1 cellular context compared by ENCODE assay signal in the genomic region with DNA sequence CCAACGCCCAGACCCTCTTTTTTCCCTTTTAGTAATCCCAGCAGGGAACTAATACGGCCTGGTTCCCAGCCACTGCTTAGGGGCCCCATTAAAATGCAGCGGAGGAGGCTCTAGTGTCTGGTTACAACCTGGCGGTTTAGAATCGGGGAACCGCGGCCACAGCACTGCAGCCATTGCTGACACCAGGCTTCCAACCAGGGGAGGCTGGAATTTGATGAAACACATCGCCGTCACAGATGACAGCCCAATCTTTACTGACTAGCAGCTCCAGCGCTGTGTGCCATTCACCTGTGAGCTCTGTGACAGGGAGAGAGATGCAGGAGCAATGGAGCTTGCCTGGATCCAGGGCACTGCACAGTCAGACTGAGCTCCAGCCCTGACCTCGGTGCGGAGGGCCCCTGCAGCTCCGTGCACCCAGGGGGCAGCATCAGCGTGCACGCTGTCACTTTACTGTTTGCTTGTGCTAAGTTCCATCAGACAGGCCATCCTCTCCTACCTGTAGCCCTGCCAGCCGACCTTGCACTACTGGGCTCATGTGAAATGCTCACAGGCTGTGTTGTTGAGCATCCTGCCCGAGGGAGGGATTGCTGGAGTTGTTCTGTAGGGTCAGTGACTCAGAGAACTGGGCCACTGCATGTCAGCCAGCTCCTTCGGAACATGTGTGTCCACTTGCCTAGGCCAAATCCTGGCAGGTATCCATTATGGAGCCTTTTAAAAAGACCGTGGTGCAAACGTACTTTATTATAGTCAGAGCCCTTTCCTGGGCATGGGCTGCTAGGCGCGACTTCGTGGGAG.
A peak's percentile ranks its signal among the peaks of the same experiment; 100 is the strongest.
TF ChIP-seq lines count a peak whose summit lies in the region.

No MANE protein-coding gene starts in this region.

TF ChIP-seq in HEK293, 187 proteins besides CTCF, POLR2A, EP300 and RAD21 (continued from another document):
- TF ChIP-seq ZNF324 (tag by site-specific recombination; IDR thresholded peaks at IDR 0.05) (no peak), ZFP69B (tag by site-specific recombination; IDR thresholded peaks at IDR 0.05) (no peak), ZNF19 (tag by site-specific recombination; IDR thresholded peaks at IDR 0.05; ENCODE audit: low read depth) (no peak), SCRT2 (tag by site-specific recombination; IDR thresholded peaks at IDR 0.05) (peak; percentile 44; the same call in 1 of the 2 replicates), ZIC2 (tag by site-specific recombination; IDR thresholded peaks at IDR 0.05) (peak; percentile 48; the same call in 1 of the 2 replicates), BCL11A (tag by site-specific recombination; IDR thresholded peaks at IDR 0.05; ENCODE audit: low read depth) (no peak)
